ENCODE assay signal across 24 cellular contexts in genomic region chr9:11064853-11065252, GRCh38.
DNase-seq lines count a peak whose midpoint lies in the region; ATAC-seq lines count a peak whose summit lies in the region.
"Had no signal": no experiment of that assay in that cellular context is flagged by ENCODE, and none has a peak within 500 bp of the region (broad histone marks: within the 10 kb centered on the region; RNA-seq: fewer than 3 reads in every experiment).

No MANE protein-coding gene starts in this region.

- ATAC-seq in activated T-cell treated with anti-CD3 and anti-CD28 coated beads, Interleukin-2, amount 50 U/mL, for 4 hours = no peak
- ATAC-seq: left lung, natural killer cell had no signal

- no peak overlapping the region for H3K4me3 Mint-ChIP-seq in activated T-cell treated with anti-CD3 and anti-CD28 coated beads, Interleukin-2, amount 50 U/mL, for 4 hours
- H3K4me3 Mint-ChIP-seq: activated CD4-positive, alpha-beta T cell treated with anti-CD3 and anti-CD28 coated beads, Interleukin-2, amount 10 ng/mL, durations not matched to agents 7 days and 5 days; B cell; endodermal cell; natural killer cell had no signal

- peaks cover 23% of the 10 kb centered on the region for H3K9me3 Mint-ChIP-seq in activated T-cell treated with anti-CD3 and anti-CD28 coated beads, Interleukin-2, amount 50 U/mL, for 4 hours
- H3K9me3 Mint-ChIP-seq: endodermal cell had no signal

- no peaks in the 10 kb centered on the region for H3K36me3 Mint-ChIP-seq in activated T-cell treated with anti-CD3 and anti-CD28 coated beads, Interleukin-2, amount 50 U/mL, for 4 hours (ENCODE audit: insufficient read depth)
- H3K36me3 Mint-ChIP-seq: natural killer cell had no signal

- no peaks in the 10 kb centered on the region for H3K4me1 Mint-ChIP-seq in activated T-cell treated with anti-CD3 and anti-CD28 coated beads, Interleukin-2, amount 50 U/mL, for 4 hours (ENCODE audit: low read depth)
- H3K4me1 Mint-ChIP-seq: activated CD4-positive, alpha-beta T cell treated with anti-CD3 and anti-CD28 coated beads, Interleukin-2, amount 10 ng/mL, durations not matched to agents 7 days and 5 days; B cell; natural killer cell had no signal

- no peaks in the 10 kb centered on the region for H3K27me3 Mint-ChIP-seq in activated T-cell treated with anti-CD3 and anti-CD28 coated beads, Interleukin-2, amount 50 U/mL, for 4 hours (ENCODE audit: low read depth)
- H3K27me3 Mint-ChIP-seq: activated CD4-positive, alpha-beta T cell treated with anti-CD3 and anti-CD28 coated beads, Interleukin-2, amount 10 ng/mL, durations not matched to agents 7 days and 5 days; B cell had no signal

- DNase-seq in NCI-H82 (lab: John Stamatoyannopoulos, UW) = peak; percentile 28
- DNase-seq in NCI-H82 treated with DMSO at 0.1 percent for 48 hours (lab: John Stamatoyannopoulos, UW; ENCODE audit: unreplicated experiment) = no peak
- DNase-seq in NCI-H146 (lab: John Stamatoyannopoulos, UW) = peak; percentile 66
- DNase-seq in OCI-M1 (lab: John Stamatoyannopoulos, UW) = peak; percentile 100
- peak; percentile 10 for DNase-seq in iPS-NIHi11 (ENCODE audit: low spot score)
- DNase-seq in activated T-cell treated with anti-CD3 and anti-CD28 coated beads, Interleukin-2, amount 50 U/mL, for 4 hours = no peak
- DNase-seq in activated CD8-positive, alpha-beta memory T cell treated with anti-CD3 and anti-CD28 coated beads, Interleukin-2, amount 50 U/mL, for 4 hours = no peak
- DNase-seq in activated CD4-positive, CD25-positive, alpha-beta regulatory T cell (lab: John Stamatoyannopoulos, UW) = no peak
- DNase-seq: activated CD4-positive, alpha-beta T cell treated with anti-CD3 and anti-CD28 coated beads, Interleukin-2, amount 10 ng/mL, durations not matched to agents 7 days and 5 days; activated CD8-positive, alpha-beta memory T cell treated with anti-CD3 and anti-CD28 coated beads, Interleukin-2, amount 50 U/mL, for 48 hours; activated effector memory CD4-positive, alpha-beta T cell treated with anti-CD3 and anti-CD28 coated beads, Interleukin-2, amount 50 U/mL, for 16 hours; adrenal gland; colonic mucosa; endodermal cell; GM23248; head of caudate nucleus; KG1; natural killer cell; NCI-H1092; NCI-H2171; NK-92 treated with Interleukin-12 subunit alpha and Interleukin-12 subunit beta, amount 100 ng/mL, for 24 hours; stimulated activated CD8-positive, alpha-beta memory T cell treated with anti-CD3 and anti-CD28 coated beads, Interleukin-4, amount 100 ng/mL, for 48 hours had no signal

Comparison
In these comparisons a context has a peak if more than half of its experiments do, and no peak if none do; other contexts are left out.
1. DNase-seq: peak in NCI-H82 (single experiment), NCI-H146 (single experiment), OCI-M1 (single experiment) and iPS-NIHi11 (single experiment); none in NCI-H82 treated with DMSO at 0.1 percent for 48 hours (single experiment), activated T-cell treated with anti-CD3 and anti-CD28 coated beads, Interleukin-2, amount 50 U/mL, for 4 hours (single experiment), activated CD8-positive, alpha-beta memory T cell treated with anti-CD3 and anti-CD28 coated beads, Interleukin-2, amount 50 U/mL, for 4 hours (single experiment) and activated CD4-positive, CD25-positive, alpha-beta regulatory T cell (0 of 4).